1 cellular context compared by ENCODE assay signal in the genomic region with DNA sequence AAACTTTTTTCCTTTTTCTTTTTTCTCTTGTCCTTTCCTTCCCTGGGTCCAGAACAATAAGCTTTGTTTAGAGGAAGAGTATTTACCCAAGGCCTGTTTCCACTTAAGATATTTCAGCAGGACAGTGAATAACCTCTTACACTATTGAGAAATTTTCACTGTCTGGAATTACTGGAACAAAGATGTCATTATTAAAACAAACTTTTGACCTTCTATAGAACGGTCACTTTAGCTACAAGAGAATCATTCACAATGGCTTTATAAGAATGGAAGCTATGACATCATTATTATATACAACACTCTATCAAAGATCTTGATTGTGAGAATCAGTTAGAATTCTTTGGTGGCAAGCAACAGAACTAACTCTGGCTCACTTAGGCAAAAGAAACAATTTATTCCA.
TF ChIP-seq lines count a peak whose summit lies in the region.

No MANE protein-coding gene starts in this region.

TF ChIP-seq in HepG2, 621 proteins besides CTCF, POLR2A, EP300 and RAD21:
- TF ChIP-seq FOXA3 (CRISPR knock-in tag; IDR thresholded peaks at IDR 0.05): no peak
- TF ChIP-seq AGO2 (optimal IDR thresholded peaks at IDR 0.05; ENCODE audit: low read depth, low read length): no peak
- TF ChIP-seq ZNF562 (CRISPR knock-in tag; IDR thresholded peaks at IDR 0.05; ENCODE audit: borderline replicate concordance): no peak
- no peak for TF ChIP-seq STAG1 (CRISPR knock-in tag; IDR thresholded peaks at IDR 0.05)
- TF ChIP-seq, protein P1, sequence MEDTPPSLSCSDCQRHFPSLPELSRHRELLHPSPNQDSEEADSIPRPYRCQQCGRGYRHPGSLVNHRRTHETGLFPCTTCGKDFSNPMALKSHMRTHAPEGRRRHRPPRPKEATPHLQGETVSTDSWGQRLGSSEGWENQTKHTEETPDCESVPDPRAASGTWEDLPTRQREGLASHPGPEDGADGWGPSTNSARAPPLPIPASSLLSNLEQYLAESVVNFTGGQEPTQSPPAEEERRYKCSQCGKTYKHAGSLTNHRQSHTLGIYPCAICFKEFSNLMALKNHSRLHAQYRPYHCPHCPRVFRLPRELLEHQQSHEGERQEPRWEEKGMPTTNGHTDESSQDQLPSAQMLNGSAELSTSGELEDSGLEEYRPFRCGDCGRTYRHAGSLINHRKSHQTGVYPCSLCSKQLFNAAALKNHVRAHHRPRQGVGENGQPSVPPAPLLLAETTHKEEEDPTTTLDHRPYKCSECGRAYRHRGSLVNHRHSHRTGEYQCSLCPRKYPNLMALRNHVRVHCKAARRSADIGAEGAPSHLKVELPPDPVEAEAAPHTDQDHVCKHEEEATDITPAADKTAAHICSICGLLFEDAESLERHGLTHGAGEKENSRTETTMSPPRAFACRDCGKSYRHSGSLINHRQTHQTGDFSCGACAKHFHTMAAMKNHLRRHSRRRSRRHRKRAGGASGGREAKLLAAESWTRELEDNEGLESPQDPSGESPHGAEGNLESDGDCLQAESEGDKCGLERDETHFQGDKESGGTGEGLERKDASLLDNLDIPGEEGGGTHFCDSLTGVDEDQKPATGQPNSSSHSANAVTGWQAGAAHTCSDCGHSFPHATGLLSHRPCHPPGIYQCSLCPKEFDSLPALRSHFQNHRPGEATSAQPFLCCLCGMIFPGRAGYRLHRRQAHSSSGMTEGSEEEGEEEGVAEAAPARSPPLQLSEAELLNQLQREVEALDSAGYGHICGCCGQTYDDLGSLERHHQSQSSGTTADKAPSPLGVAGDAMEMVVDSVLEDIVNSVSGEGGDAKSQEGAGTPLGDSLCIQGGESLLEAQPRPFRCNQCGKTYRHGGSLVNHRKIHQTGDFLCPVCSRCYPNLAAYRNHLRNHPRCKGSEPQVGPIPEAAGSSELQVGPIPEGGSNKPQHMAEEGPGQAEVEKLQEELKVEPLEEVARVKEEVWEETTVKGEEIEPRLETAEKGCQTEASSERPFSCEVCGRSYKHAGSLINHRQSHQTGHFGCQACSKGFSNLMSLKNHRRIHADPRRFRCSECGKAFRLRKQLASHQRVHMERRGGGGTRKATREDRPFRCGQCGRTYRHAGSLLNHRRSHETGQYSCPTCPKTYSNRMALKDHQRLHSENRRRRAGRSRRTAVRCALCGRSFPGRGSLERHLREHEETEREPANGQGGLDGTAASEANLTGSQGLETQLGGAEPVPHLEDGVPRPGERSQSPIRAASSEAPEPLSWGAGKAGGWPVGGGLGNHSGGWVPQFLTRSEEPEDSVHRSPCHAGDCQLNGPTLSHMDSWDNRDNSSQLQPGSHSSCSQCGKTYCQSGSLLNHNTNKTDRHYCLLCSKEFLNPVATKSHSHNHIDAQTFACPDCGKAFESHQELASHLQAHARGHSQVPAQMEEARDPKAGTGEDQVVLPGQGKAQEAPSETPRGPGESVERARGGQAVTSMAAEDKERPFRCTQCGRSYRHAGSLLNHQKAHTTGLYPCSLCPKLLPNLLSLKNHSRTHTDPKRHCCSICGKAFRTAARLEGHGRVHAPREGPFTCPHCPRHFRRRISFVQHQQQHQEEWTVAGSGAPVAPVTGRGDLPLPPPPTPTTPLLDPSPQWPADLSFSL (CRISPR knock-in tag; IDR thresholded peaks at IDR 0.05): no peak
- TF ChIP-seq, protein P2, sequence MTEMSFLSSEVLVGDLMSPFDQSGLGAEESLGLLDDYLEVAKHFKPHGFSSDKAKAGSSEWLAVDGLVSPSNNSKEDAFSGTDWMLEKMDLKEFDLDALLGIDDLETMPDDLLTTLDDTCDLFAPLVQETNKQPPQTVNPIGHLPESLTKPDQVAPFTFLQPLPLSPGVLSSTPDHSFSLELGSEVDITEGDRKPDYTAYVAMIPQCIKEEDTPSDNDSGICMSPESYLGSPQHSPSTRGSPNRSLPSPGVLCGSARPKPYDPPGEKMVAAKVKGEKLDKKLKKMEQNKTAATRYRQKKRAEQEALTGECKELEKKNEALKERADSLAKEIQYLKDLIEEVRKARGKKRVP (CRISPR knock-in tag; IDR thresholded peaks at IDR 0.05): no peak
- TF ChIP-seq, protein P3, sequence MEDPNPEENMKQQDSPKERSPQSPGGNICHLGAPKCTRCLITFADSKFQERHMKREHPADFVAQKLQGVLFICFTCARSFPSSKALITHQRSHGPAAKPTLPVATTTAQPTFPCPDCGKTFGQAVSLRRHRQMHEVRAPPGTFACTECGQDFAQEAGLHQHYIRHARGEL (CRISPR knock-in tag; IDR thresholded peaks at IDR 0.05): no peak
- no peak for TF ChIP-seq ATAD3A (CRISPR knock-in tag; IDR thresholded peaks at IDR 0.05)
- no peak for TF ChIP-seq ASH2L (IDR thresholded peaks at IDR 0.05; ENCODE audit: insufficient read length, low read depth, low read length)
- no peak for TF ChIP-seq JUN (CRISPR knock-in tag; IDR thresholded peaks at IDR 0.05)
- no peak for TF ChIP-seq POLR2G (IDR thresholded peaks at IDR 0.05; ENCODE audit: low read depth, low read length)
- no peak for TF ChIP-seq TBL1XR1 (IDR thresholded peaks at IDR 0.05; ENCODE audit: borderline replicate concordance, low read length, partially characterized antibody)
- no peak for TF ChIP-seq TBP (CRISPR knock-in tag; IDR thresholded peaks at IDR 0.05)
- no peak for TF ChIP-seq ZSCAN20 (CRISPR knock-in tag; IDR thresholded peaks at IDR 0.05; ENCODE audit: borderline replicate concordance)
- no peak for TF ChIP-seq ZSCAN9 (CRISPR knock-in tag; IDR thresholded peaks at IDR 0.05; ENCODE audit: borderline replicate concordance)
- TF ChIP-seq RARA (CRISPR knock-in tag; IDR thresholded peaks at IDR 0.05): peak; percentile 63
- TF ChIP-seq ATF7 (IDR thresholded peaks at IDR 0.05): peak; percentile 88
- no peak for TF ChIP-seq ATF7 (CRISPR knock-in tag; IDR thresholded peaks at IDR 0.05)
- no peak for TF ChIP-seq CBX1 (IDR thresholded peaks at IDR 0.05; ENCODE audit: low read depth)
- TF ChIP-seq ZSCAN31 (CRISPR knock-in tag; IDR thresholded peaks at IDR 0.05; ENCODE audit: low read depth): no peak
- no peak for TF ChIP-seq ERF (CRISPR knock-in tag; IDR thresholded peaks at IDR 0.05)
- TF ChIP-seq ZNF260 (CRISPR knock-in tag; IDR thresholded peaks at IDR 0.05; ENCODE audit: borderline replicate concordance, low read depth): no peak
- no peak for TF ChIP-seq MBNL3 (CRISPR knock-in tag; conservative IDR thresholded peaks at IDR 0.05)
- TF ChIP-seq ADNP (CRISPR knock-in tag; IDR thresholded peaks at IDR 0.05): no peak
- TF ChIP-seq REL (CRISPR knock-in tag; conservative IDR thresholded peaks at IDR 0.05): no peak
- no peak for TF ChIP-seq REPIN1 (CRISPR knock-in tag; IDR thresholded peaks at IDR 0.05; ENCODE audit: borderline replicate concordance, low read depth)
- no peak for TF ChIP-seq BORCS8-MEF2B (CRISPR knock-in tag; IDR thresholded peaks at IDR 0.05)
- TF ChIP-seq, protein P4, sequence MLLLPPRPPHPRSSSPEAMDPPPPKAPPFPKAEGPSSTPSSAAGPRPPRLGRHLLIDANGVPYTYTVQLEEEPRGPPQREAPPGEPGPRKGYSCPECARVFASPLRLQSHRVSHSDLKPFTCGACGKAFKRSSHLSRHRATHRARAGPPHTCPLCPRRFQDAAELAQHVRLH (CRISPR knock-in tag; IDR thresholded peaks at IDR 0.05; ENCODE audit: borderline replicate concordance, low read depth): no peak
- TF ChIP-seq NCOR1 (IDR thresholded peaks at IDR 0.05; ENCODE audit: borderline replicate concordance, low read length): no peak
- peak; percentile 25; the same call in 1 of the 2 replicates for TF ChIP-seq CREB1 (IDR thresholded peaks at IDR 0.05)
- no peak for TF ChIP-seq CREB1 (CRISPR knock-in tag; IDR thresholded peaks at IDR 0.05)
- TF ChIP-seq, protein P5, sequence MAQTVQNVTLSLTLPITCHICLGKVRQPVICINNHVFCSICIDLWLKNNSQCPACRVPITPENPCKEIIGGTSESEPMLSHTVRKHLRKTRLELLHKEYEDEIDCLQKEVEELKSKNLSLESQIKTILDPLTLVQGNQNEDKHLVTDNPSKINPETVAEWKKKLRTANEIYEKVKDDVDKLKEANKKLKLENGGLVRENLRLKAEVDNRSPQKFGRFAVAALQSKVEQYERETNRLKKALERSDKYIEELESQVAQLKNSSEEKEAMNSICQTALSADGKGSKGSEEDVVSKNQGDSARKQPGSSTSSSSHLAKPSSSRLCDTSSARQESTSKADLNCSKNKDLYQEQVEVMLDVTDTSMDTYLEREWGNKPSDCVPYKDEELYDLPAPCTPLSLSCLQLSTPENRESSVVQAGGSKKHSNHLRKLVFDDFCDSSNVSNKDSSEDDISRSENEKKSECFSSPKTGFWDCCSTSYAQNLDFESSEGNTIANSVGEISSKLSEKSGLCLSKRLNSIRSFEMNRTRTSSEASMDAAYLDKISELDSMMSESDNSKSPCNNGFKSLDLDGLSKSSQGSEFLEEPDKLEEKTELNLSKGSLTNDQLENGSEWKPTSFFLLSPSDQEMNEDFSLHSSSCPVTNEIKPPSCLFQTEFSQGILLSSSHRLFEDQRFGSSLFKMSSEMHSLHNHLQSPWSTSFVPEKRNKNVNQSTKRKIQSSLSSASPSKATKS (CRISPR knock-in tag; IDR thresholded peaks at IDR 0.05): no peak
- TF ChIP-seq, protein P6, sequence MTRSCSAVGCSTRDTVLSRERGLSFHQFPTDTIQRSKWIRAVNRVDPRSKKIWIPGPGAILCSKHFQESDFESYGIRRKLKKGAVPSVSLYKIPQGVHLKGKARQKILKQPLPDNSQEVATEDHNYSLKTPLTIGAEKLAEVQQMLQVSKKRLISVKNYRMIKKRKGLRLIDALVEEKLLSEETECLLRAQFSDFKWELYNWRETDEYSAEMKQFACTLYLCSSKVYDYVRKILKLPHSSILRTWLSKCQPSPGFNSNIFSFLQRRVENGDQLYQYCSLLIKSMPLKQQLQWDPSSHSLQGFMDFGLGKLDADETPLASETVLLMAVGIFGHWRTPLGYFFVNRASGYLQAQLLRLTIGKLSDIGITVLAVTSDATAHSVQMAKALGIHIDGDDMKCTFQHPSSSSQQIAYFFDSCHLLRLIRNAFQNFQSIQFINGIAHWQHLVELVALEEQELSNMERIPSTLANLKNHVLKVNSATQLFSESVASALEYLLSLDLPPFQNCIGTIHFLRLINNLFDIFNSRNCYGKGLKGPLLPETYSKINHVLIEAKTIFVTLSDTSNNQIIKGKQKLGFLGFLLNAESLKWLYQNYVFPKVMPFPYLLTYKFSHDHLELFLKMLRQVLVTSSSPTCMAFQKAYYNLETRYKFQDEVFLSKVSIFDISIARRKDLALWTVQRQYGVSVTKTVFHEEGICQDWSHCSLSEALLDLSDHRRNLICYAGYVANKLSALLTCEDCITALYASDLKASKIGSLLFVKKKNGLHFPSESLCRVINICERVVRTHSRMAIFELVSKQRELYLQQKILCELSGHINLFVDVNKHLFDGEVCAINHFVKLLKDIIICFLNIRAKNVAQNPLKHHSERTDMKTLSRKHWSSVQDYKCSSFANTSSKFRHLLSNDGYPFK (CRISPR knock-in tag; IDR thresholded peaks at IDR 0.05; ENCODE audit: borderline replicate concordance): no peak
- no peak for TF ChIP-seq FOXM1 (CRISPR knock-in tag; IDR thresholded peaks at IDR 0.05)
- no peak for TF ChIP-seq FLYWCH1 (CRISPR knock-in tag; IDR thresholded peaks at IDR 0.05)
- TF ChIP-seq ZNF20 (CRISPR knock-in tag; IDR thresholded peaks at IDR 0.05): no peak
- no peak for TF ChIP-seq ZMYM3 (CRISPR knock-in tag; IDR thresholded peaks at IDR 0.05)
- no peak for TF ChIP-seq SPEN (CRISPR knock-in tag; IDR thresholded peaks at IDR 0.05; ENCODE audit: low read depth)
- TF ChIP-seq, protein P7, sequence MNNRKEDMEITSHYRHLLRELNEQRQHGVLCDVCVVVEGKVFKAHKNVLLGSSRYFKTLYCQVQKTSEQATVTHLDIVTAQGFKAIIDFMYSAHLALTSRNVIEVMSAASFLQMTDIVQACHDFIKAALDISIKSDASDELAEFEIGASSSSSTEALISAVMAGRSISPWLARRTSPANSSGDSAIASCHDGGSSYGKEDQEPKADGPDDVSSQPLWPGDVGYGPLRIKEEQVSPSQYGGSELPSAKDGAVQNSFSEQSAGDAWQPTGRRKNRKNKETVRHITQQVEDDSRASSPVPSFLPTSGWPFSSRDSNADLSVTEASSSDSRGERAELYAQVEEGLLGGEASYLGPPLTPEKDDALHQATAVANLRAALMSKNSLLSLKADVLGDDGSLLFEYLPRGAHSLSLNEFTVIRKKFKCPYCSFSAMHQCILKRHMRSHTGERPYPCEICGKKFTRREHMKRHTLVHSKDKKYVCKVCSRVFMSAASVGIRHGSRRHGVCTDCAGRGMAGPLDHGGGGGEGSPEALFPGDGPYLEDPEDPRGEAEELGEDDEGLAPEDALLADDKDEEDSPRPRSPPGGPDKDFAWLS (CRISPR knock-in tag; IDR thresholded peaks at IDR 0.05; ENCODE audit: borderline replicate concordance): no peak
- TF ChIP-seq, protein P8, sequence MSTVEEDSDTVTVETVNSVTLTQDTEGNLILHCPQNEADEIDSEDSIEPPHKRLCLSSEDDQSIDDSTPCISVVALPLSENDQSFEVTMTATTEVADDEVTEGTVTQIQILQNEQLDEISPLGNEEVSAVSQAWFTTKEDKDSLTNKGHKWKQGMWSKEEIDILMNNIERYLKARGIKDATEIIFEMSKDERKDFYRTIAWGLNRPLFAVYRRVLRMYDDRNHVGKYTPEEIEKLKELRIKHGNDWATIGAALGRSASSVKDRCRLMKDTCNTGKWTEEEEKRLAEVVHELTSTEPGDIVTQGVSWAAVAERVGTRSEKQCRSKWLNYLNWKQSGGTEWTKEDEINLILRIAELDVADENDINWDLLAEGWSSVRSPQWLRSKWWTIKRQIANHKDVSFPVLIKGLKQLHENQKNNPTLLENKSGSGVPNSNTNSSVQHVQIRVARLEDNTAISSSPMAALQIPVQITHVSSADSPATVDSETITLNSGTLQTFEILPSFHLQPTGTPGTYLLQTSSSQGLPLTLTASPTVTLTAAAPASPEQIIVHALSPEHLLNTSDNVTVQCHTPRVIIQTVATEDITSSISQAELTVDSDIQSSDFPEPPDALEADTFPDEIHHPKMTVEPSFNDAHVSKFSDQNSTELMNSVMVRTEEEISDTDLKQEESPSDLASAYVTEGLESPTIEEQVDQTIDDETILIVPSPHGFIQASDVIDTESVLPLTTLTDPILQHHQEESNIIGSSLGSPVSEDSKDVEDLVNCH (CRISPR knock-in tag; IDR thresholded peaks at IDR 0.05): no peak
- TF ChIP-seq SOX13 (IDR thresholded peaks at IDR 0.05): no peak
- TF ChIP-seq SOX13 (CRISPR knock-in tag; conservative IDR thresholded peaks at IDR 0.05 in 1 of 2, IDR thresholded peaks at IDR 0.05 in 1 of 2): peak in 1 of 2 experiments; percentile 81; a peak in 1 of 4 replicates
- TF ChIP-seq ZBTB8A (CRISPR knock-in tag; IDR thresholded peaks at IDR 0.05; ENCODE audit: borderline replicate concordance, low read depth): no peak
- TF ChIP-seq SOX5 (CRISPR knock-in tag; IDR thresholded peaks at IDR 0.05; ENCODE audit: borderline replicate concordance): peak; percentile 64; the same call in 1 of the 2 replicates
TF ChIP-seq in HepG2: peak in this region for 5.
